8 cellular contexts compared by ENCODE assay signal in genomic region chrX:119468930-119469635, GRCh38.
DNase-seq lines count a peak whose midpoint lies in the region; ATAC-seq lines count a peak whose summit lies in the region.

No MANE protein-coding gene starts in this region.

- in situ Hi-C loops in ACHN (cut with HindIII; ENCODE audit: low pct_ligation_motif_present, low pct_unique_long_range_greater_than_20kb, low sequenced_read_pairs): no loop called here

- DNase-seq in ACHN: peak; percentile 73
- peak; percentile 85 for DNase-seq in NCI-H2196 (lab: John Stamatoyannopoulos, UW; ENCODE audit: unreplicated experiment)
- peak; percentile 76 for DNase-seq in activated CD4-positive, CD25-positive, alpha-beta regulatory T cell treated with anti-CD3 and anti-CD28 coated beads, Interleukin-2, amount 50 U/mL, for 16 hours (ENCODE audit: low read depth, low spot score)
- peak; percentile 84 for DNase-seq in central memory CD4-positive, alpha-beta T cell
- peak; percentile 0 for DNase-seq in kidney glomerular epithelial cell (lab: John Stamatoyannopoulos, UW)
- DNase-seq in stimulated activated CD4-positive, alpha-beta T cell treated with anti-CD3 and anti-CD28 coated beads, Interleukin-15, amount 100 ng/mL, for 48 hours (ENCODE audit: low read depth in 2 of 2): peak; percentile 75 to 87

- ATAC-seq in GM18858 (IDR thresholded peaks at IDR 0.05; ENCODE audit: unreplicated experiment) (peak; percentile 67), HG03095 (IDR thresholded peaks at IDR 0.05; ENCODE audit: unreplicated experiment) (peak; percentile 74)

Comparison
In these comparisons a context has a peak if more than half of its experiments do, and no peak if none do; other contexts are left out.
1. Peak in every context shown above with its lines: DNase-seq and ATAC-seq.
2. DNase-seq: peak in every context shown above with its lines; median percentile 85 in NCI-H2196; 84 in central memory CD4-positive, alpha-beta T cell; 81 in stimulated activated CD4-positive, alpha-beta T cell treated with anti-CD3 and anti-CD28 coated beads, Interleukin-15, amount 100 ng/mL, for 48 hours; 76 in activated CD4-positive, CD25-positive, alpha-beta regulatory T cell treated with anti-CD3 and anti-CD28 coated beads, Interleukin-2, amount 50 U/mL, for 16 hours; 73 in ACHN; 0 in kidney glomerular epithelial cell.